ENCODE assay signal across 13 cellular contexts in genomic region chr12:31492599-31493196, GRCh38.
DNase-seq lines count a peak whose midpoint lies in the region; ATAC-seq and TF ChIP-seq lines count a peak whose summit lies in the region.
"Had no signal": no experiment of that assay in that cellular context is flagged by ENCODE, and none has a peak within 500 bp of the region (broad histone marks: within the 10 kb centered on the region; RNA-seq: fewer than 3 reads in every experiment).

No MANE protein-coding gene starts in this region.

- in situ Hi-C loops in GM23248 (cut with MboI): no loop called here

- no peak overlapping the region for H2AFZ ChIP-seq in GM23248
- H2AFZ ChIP-seq in osteoblast (ENCODE audit: low read length): no peak overlapping the region

- peaks cover 33% of the 10 kb centered on the region for H3K36me3 Mint-ChIP-seq in endodermal cell (ENCODE audit: low read depth)
- H3K36me3 Mint-ChIP-seq in natural killer cell: no peaks in the 10 kb centered on the region

- WGBS in GM23248 (ENCODE audit: low coverage in 1 of 2, low lambda C conversion rate in 2 of 2, missing lambda C conversion rate in 2 of 2), 2 experiments: 95 to 99% methylated on average over 2 of the region's 2 CpGs
- 100% methylated on average over 1 of the region's 2 CpGs; no CpG with 5 or more reads in 1 of the 2 experiments for WGBS in endodermal cell (ENCODE audit: insufficient coverage in 1 of 2, insufficient read length in 1 of 2), 2 experiments
- 53 to 56% methylated on average over 2 of the region's 2 CpGs for WGBS in lower leg skin, 2 donors

- no peak overlapping the region for H3K9ac ChIP-seq in GM23248
- H3K9ac ChIP-seq in endodermal cell (ENCODE audit: extremely low read depth, low read length, poor library complexity, severe bottlenecking): no peak overlapping the region

- H4K20me1 ChIP-seq in GM23248 (ENCODE audit: insufficient read depth): no peaks in the 10 kb centered on the region
- H4K20me1 ChIP-seq in osteoblast (ENCODE audit: insufficient read depth, low read length): no peaks in the 10 kb centered on the region

- H3K4me1 Mint-ChIP-seq in endodermal cell (peaks cover 10% of the 10 kb centered on the region), natural killer cell (no peaks in the 10 kb centered on the region)

- no peaks in the 10 kb centered on the region for H3K27me3 ChIP-seq in GM23248 (replicated peaks; ENCODE audit: insufficient read depth)
- no peaks in the 10 kb centered on the region for H3K27me3 ChIP-seq in endodermal cell (ENCODE audit: control insufficient read depth, insufficient read depth, low read length, poor library complexity, severe bottlenecking)
- H3K27me3 ChIP-seq in osteoblast (ENCODE audit: insufficient read depth, low read length): no peaks in the 10 kb centered on the region
- H3K27me3 ChIP-seq: sigmoid colon had no signal

- no peak for TF ChIP-seq POLR2A in lower leg skin (IDR thresholded peaks at IDR 0.05)

- H3K9me3 ChIP-seq in GM23248 (ENCODE audit: low read depth): no peaks in the 10 kb centered on the region
- H3K9me3 ChIP-seq in endodermal cell (ENCODE audit: control insufficient read depth, low read length): no peaks in the 10 kb centered on the region
- no peaks in the 10 kb centered on the region for H3K9me3 ChIP-seq in osteoblast (ENCODE audit: low read depth, low read length)
- H3K9me3 ChIP-seq: sigmoid colon had no signal

- TF ChIP-seq CTCF in endodermal cell (conservative IDR thresholded peaks at IDR 0.05) (no peak), osteoblast (IDR thresholded peaks at IDR 0.05; ENCODE audit: extremely low read depth, low read depth, low read length) (no peak), natural killer cell (IDR thresholded peaks at IDR 0.05) (no peak), lower leg skin (IDR thresholded peaks at IDR 0.05) (no peak)

- ATAC-seq in natural killer cell (no peak), HG03196 (IDR thresholded peaks at IDR 0.05; ENCODE audit: unreplicated experiment) (no peak)

- H3K4me2 ChIP-seq in GM23248 (ENCODE audit: unreplicated experiment) (peak overlapping the region; percentile 63), osteoblast (ENCODE audit: insufficient read depth, low read length) (peak overlapping the region; percentile 50)

- intact Hi-C loops in natural killer cell (cut with micrococcal nuclease): no loop called here
- intact Hi-C loops in lower leg skin (cut with DNase I; ENCODE audit: low total_unique reads): no loop called here

- no peaks in the 10 kb centered on the region for H3K9me2 ChIP-seq in GM23248 (ENCODE audit: insufficient read depth)

- H3K4me3 ChIP-seq in GM23248 (no peak overlapping the region), endodermal cell (ENCODE audit: low read length) (no peak overlapping the region), osteoblast (ENCODE audit: insufficient read depth, low read length) (no peak overlapping the region), lower leg skin (ENCODE audit: low read depth, poor library complexity, severe bottlenecking) (no peak overlapping the region)
- H3K4me3 ChIP-seq: sigmoid colon had no signal

- H3K27me3 Mint-ChIP-seq in endodermal cell (ENCODE audit: insufficient read depth) (no peaks in the 10 kb centered on the region), natural killer cell (ENCODE audit: low read depth in 2 of 2) (peaks cover 0 to 4% of the 10 kb centered on the region in 2 donors)

- peak overlapping the region; percentile 69 for H3K27ac ChIP-seq in GM23248
- H3K27ac ChIP-seq in endodermal cell (ENCODE audit: low read depth, low read length): peak overlapping the region; percentile 22
- H3K27ac ChIP-seq in osteoblast (ENCODE audit: low read depth, low read length): peak overlapping the region; percentile 21

- H3F3A ChIP-seq in GM23248 (ENCODE audit: insufficient read depth): peaks cover 13% of the 10 kb centered on the region; the same call in 1 of the 2 replicates

- H3K27ac Mint-ChIP-seq in endodermal cell: no peak overlapping the region
- no peak overlapping the region for H3K27ac Mint-ChIP-seq in natural killer cell

- DNase-seq in GM23248 (no peak), RPMI7951 (ENCODE audit: low read depth) (peak; percentile 24), endodermal cell (no peak), osteoblast (ENCODE audit: insufficient read length, low spot score, missing footprints) (no peak), natural killer cell (no peak), lower leg skin (ENCODE audit: low spot score in 2 of 2) (no peak), occipital lobe (lab: John Stamatoyannopoulos, UW) (no peak)
- DNase-seq: activated CD4-positive, alpha-beta T cell treated with anti-CD3 and anti-CD28 coated beads for 48 hours; activated gamma-delta T cell; AML-193; amygdala; sigmoid colon had no signal

- no peaks in the 10 kb centered on the region for H3K36me3 ChIP-seq in GM23248 (ENCODE audit: low read depth)
- H3K36me3 ChIP-seq in endodermal cell (ENCODE audit: control insufficient read depth, insufficient read depth, low read length): peaks cover 22% of the 10 kb centered on the region
- no peaks in the 10 kb centered on the region for H3K36me3 ChIP-seq in osteoblast (ENCODE audit: insufficient read depth, low read length)

- peaks cover 16% of the 10 kb centered on the region for H3K79me2 ChIP-seq in GM23248 (ENCODE audit: insufficient read depth)
- H3K79me2 ChIP-seq in osteoblast (ENCODE audit: insufficient read depth, low read length): no peaks in the 10 kb centered on the region

- no peak overlapping the region for H3K4me3 Mint-ChIP-seq in endodermal cell
- no peak overlapping the region for H3K4me3 Mint-ChIP-seq in natural killer cell

- H3K9me3 Mint-ChIP-seq in endodermal cell (no peaks in the 10 kb centered on the region), natural killer cell (no peaks in the 10 kb centered on the region)

- H3K4me1 ChIP-seq in GM23248 (ENCODE audit: insufficient read depth): peaks cover 35% of the 10 kb centered on the region
- H3K4me1 ChIP-seq in endodermal cell (ENCODE audit: control insufficient read depth, insufficient read depth, low read length): no peaks in the 10 kb centered on the region
- peaks cover 16% of the 10 kb centered on the region for H3K4me1 ChIP-seq in osteoblast (ENCODE audit: insufficient read depth, low read length)
